Comparison of ENCODE assay signal across 3 cellular contexts in the genomic region with DNA sequence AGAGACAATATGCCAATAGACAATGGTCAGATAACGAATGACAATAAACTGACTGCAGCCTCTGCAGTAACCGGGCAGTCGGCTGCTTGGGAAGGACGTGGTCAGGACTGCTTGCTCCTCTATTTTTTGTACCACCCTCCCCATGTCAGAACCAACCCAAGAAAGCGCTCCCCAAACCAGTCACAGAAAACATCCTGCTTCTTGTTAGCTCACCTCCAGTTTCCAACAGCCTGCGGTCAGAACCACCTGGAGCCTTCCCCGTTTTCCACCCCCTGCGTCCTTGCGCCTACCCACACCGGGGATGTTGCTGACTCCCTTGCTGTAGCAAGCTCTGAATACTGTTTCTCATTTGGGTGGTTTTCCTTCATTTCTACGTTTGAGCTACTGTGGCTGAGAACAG.
TF ChIP-seq lines count a peak whose summit lies in the region.

No MANE protein-coding gene starts in this region.

TF ChIP-seq in SK-N-SH, 30 proteins besides CTCF, POLR2A, EP300 and RAD21:
- TF ChIP-seq GATA2 (CRISPR knock-in tag; IDR thresholded peaks at IDR 0.05) (no peak), CHD2 (IDR thresholded peaks at IDR 0.05; ENCODE audit: low read length, partially characterized antibody) (no peak), GABPA (IDR thresholded peaks at IDR 0.05; ENCODE audit: low read depth) (no peak), FOXJ3 (CRISPR knock-in tag; IDR thresholded peaks at IDR 0.05) (no peak), RFX5 (IDR thresholded peaks at IDR 0.05; ENCODE audit: low read length) (no peak), ELF1 (IDR thresholded peaks at IDR 0.05) (no peak), JUND (IDR thresholded peaks at IDR 0.05) (no peak), TAF1 (IDR thresholded peaks at IDR 0.05; ENCODE audit: borderline replicate concordance, low read depth, low read length) (no peak), NRF1 (IDR thresholded peaks at IDR 0.05; ENCODE audit: low read depth, low read length) (no peak), YY1 (IDR thresholded peaks at IDR 0.05; ENCODE audit: low read depth) (no peak), POLR2AphosphoS5 (IDR thresholded peaks at IDR 0.05; ENCODE audit: low read depth, low read length) (no peak), NFIC (IDR thresholded peaks at IDR 0.05; ENCODE audit: borderline replicate concordance) (no peak), RXRA (IDR thresholded peaks at IDR 0.05; ENCODE audit: borderline replicate concordance, low read depth) (no peak), FOSL2 (IDR thresholded peaks at IDR 0.05; ENCODE audit: borderline replicate concordance, low read depth) (no peak), SMC3 (IDR thresholded peaks at IDR 0.05; ENCODE audit: low read depth, low read length) (no peak), TEAD4 (IDR thresholded peaks at IDR 0.05; ENCODE audit: borderline replicate concordance, insufficient read depth) (no peak)
- TF ChIP-seq, protein P1, sequence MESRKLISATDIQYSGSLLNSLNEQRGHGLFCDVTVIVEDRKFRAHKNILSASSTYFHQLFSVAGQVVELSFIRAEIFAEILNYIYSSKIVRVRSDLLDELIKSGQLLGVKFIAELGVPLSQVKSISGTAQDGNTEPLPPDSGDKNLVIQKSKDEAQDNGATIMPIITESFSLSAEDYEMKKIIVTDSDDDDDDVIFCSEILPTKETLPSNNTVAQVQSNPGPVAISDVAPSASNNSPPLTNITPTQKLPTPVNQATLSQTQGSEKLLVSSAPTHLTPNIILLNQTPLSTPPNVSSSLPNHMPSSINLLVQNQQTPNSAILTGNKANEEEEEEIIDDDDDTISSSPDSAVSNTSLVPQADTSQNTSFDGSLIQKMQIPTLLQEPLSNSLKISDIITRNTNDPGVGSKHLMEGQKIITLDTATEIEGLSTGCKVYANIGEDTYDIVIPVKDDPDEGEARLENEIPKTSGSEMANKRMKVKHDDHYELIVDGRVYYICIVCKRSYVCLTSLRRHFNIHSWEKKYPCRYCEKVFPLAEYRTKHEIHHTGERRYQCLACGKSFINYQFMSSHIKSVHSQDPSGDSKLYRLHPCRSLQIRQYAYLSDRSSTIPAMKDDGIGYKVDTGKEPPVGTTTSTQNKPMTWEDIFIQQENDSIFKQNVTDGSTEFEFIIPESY (IDR thresholded peaks at IDR 0.05; ENCODE audit: borderline replicate concordance, low read depth), result no peak
- TF ChIP-seq, protein P2, sequence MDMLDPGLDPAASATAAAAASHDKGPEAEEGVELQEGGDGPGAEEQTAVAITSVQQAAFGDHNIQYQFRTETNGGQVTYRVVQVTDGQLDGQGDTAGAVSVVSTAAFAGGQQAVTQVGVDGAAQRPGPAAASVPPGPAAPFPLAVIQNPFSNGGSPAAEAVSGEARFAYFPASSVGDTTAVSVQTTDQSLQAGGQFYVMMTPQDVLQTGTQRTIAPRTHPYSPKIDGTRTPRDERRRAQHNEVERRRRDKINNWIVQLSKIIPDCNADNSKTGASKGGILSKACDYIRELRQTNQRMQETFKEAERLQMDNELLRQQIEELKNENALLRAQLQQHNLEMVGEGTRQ (IDR thresholded peaks at IDR 0.05; ENCODE audit: borderline replicate concordance, low read depth, low read length), result no peak
- TF ChIP-seq, protein P3, sequence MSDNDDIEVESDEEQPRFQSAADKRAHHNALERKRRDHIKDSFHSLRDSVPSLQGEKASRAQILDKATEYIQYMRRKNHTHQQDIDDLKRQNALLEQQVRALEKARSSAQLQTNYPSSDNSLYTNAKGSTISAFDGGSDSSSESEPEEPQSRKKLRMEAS (IDR thresholded peaks at IDR 0.05; ENCODE audit: low read depth), result no peak

TF ChIP-seq in SK-N-SH treated with all-trans-retinoic acid at 6 μM for 48 hours, 23 proteins besides CTCF, POLR2A, EP300 and RAD21:
- TF ChIP-seq, protein P4, sequence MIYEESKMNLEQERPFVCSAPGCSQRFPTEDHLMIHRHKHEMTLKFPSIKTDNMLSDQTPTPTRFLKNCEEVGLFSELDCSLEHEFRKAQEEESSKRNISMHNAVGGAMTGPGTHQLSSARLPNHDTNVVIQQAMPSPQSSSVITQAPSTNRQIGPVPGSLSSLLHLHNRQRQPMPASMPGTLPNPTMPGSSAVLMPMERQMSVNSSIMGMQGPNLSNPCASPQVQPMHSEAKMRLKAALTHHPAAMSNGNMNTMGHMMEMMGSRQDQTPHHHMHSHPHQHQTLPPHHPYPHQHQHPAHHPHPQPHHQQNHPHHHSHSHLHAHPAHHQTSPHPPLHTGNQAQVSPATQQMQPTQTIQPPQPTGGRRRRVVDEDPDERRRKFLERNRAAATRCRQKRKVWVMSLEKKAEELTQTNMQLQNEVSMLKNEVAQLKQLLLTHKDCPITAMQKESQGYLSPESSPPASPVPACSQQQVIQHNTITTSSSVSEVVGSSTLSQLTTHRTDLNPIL (CRISPR knock-in tag; IDR thresholded peaks at IDR 0.05; ENCODE audit: low read depth), result no peak
- no peak for TF ChIP-seq ZC3H10 (CRISPR knock-in tag; IDR thresholded peaks at IDR 0.05)
- no peak for TF ChIP-seq ESRRG (CRISPR knock-in tag; IDR thresholded peaks at IDR 0.05)
- no peak for TF ChIP-seq ZFP30 (CRISPR knock-in tag; IDR thresholded peaks at IDR 0.05)
- TF ChIP-seq ZFP3 (CRISPR knock-in tag; IDR thresholded peaks at IDR 0.05), result no peak
- no peak for TF ChIP-seq PPARA (CRISPR knock-in tag; IDR thresholded peaks at IDR 0.05; ENCODE audit: borderline replicate concordance)

TF ChIP-seq in IMR-90, 13 proteins besides CTCF, POLR2A, EP300 and RAD21:
- TF ChIP-seq, protein P5, sequence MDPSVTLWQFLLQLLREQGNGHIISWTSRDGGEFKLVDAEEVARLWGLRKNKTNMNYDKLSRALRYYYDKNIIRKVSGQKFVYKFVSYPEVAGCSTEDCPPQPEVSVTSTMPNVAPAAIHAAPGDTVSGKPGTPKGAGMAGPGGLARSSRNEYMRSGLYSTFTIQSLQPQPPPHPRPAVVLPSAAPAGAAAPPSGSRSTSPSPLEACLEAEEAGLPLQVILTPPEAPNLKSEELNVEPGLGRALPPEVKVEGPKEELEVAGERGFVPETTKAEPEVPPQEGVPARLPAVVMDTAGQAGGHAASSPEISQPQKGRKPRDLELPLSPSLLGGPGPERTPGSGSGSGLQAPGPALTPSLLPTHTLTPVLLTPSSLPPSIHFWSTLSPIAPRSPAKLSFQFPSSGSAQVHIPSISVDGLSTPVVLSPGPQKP (IDR thresholded peaks at IDR 0.05; ENCODE audit: borderline replicate concordance, low read depth, low read length), result no peak
- no peak for TF ChIP-seq MXI1 (IDR thresholded peaks at IDR 0.05; ENCODE audit: borderline replicate concordance, low read depth, low read length)
TF ChIP-seq in IMR-90: peak in this region for 0.
